8 cellular contexts compared by ENCODE assay signal in genomic region chr3:123027292-123028232, GRCh38. TPM values are rescaled to one million over a fixed set of nuclear protein-coding genes. Genes with fewer than 3 reads are reported as not detected.
DNase-seq lines count a peak whose midpoint lies in the region; FAIRE-seq and TF ChIP-seq lines count a peak whose summit lies in the region.

A gene with protein sequence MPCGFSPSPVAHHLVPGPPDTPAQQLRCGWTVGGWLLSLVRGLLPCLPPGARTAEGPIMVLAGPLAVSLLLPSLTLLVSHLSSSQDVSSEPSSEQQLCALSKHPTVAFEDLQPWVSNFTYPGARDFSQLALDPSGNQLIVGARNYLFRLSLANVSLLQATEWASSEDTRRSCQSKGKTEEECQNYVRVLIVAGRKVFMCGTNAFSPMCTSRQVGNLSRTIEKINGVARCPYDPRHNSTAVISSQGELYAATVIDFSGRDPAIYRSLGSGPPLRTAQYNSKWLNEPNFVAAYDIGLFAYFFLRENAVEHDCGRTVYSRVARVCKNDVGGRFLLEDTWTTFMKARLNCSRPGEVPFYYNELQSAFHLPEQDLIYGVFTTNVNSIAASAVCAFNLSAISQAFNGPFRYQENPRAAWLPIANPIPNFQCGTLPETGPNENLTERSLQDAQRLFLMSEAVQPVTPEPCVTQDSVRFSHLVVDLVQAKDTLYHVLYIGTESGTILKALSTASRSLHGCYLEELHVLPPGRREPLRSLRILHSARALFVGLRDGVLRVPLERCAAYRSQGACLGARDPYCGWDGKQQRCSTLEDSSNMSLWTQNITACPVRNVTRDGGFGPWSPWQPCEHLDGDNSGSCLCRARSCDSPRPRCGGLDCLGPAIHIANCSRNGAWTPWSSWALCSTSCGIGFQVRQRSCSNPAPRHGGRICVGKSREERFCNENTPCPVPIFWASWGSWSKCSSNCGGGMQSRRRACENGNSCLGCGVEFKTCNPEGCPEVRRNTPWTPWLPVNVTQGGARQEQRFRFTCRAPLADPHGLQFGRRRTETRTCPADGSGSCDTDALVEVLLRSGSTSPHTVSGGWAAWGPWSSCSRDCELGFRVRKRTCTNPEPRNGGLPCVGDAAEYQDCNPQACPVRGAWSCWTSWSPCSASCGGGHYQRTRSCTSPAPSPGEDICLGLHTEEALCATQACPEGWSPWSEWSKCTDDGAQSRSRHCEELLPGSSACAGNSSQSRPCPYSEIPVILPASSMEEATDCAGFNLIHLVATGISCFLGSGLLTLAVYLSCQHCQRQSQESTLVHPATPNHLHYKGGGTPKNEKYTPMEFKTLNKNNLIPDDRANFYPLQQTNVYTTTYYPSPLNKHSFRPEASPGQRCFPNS (minus strand): TSS chr3:123027763. CDS start chr3:122961263, 66,500 bp downstream.

- intact Hi-C loops in PC-9 (cut with micrococcal nuclease; ENCODE audit: unreplicated experiment) (loop anchor here (1.0 to 10.0 kb wide), 9 partner anchors 84 to 1480 kb away; partner anchors contain the start of genes PARP14 and POLQ), kidney (cut with DNase I) (loop anchor here (5.0 kb wide), 1 partner anchor 85 kb away; no protein-coding TSS in a partner anchor)

- H3K4me1 ChIP-seq in PC-9 (replicated peaks; ENCODE audit: insufficient read depth) (peaks cover 4% of the 10 kb centered on the region), kidney (ENCODE audit: control insufficient read depth in 1 of 2, insufficient read depth in 1 of 2, low read depth in 1 of 2, low read length in 2 of 2) (peaks cover 6 to 16% of the 10 kb centered on the region in 2 donors)

- TF ChIP-seq CTCF in AG04450 (IDR thresholded peaks at IDR 0.05; ENCODE audit: low read depth, low read length) = peak; percentile 4; the same call in 1 of the 2 replicates
- no peak for TF ChIP-seq CTCF in PC-9 (conservative IDR thresholded peaks at IDR 0.05)
- peak; percentile 56 for TF ChIP-seq CTCF in bronchial epithelial cell (IDR thresholded peaks at IDR 0.05; ENCODE audit: insufficient read depth, low read length, severe bottlenecking)
- TF ChIP-seq CTCF in kidney (IDR thresholded peaks at IDR 0.05; ENCODE audit: borderline replicate concordance, extremely low read depth, insufficient read depth) = no peak

- H3K27ac ChIP-seq in AG04450 (ENCODE audit: low read depth, low read length) (no peak within 1 kb of the TSS), PC-9 (no peak within 1 kb of the TSS), kidney (ENCODE audit: low read depth in 2 of 2, low read length in 2 of 2) (no peak within 1 kb of the TSS)

- H3K4me2 ChIP-seq in PC-9 = peak within 1 kb of the TSS; percentile 71

- FAIRE-seq in GM12891 (lab: Jason Lieb, UNC) = peak; percentile 76
- no peak for FAIRE-seq in bronchial epithelial cell (lab: Jason Lieb, UNC)
- FAIRE-seq in kidney (lab: Jason Lieb, UNC) = no peak

- no peaks in the 10 kb centered on the region for H3F3A ChIP-seq in PC-9 (ENCODE audit: insufficient read depth, low read depth)

- H3K79me2 ChIP-seq in PC-9 (ENCODE audit: low read depth) = no peaks in the 10 kb centered on the region

- no peak for TF ChIP-seq POLR2A in GM12891 (IDR thresholded peaks at IDR 0.05; ENCODE audit: low read depth, low read length)

- H4K20me1 ChIP-seq in PC-9 (ENCODE audit: insufficient read depth) = no peaks in the 10 kb centered on the region

- H3K4me3 ChIP-seq in AG04450 (ENCODE audit: low read depth, low read length) (peak within 1 kb of the TSS; percentile 44), PC-9 (peak within 1 kb of the TSS; percentile 58), bronchial epithelial cell (ENCODE audit: low read depth, low read length) (peak within 1 kb of the TSS; percentile 32), kidney (ENCODE audit: low read length in 2 of 2) (peak within 1 kb of the TSS; percentile 57 to 73)

- H3K9ac ChIP-seq in kidney (ENCODE audit: low read length in 2 of 2) = peak within 1 kb of the TSS in 1 of 2 donors; percentile 47

- POLR2A ChIA-PET in AG04450 (lab: Yijun Ruan, JAX) (no interaction called here), PC-9 (lab: Charles Lee; ENCODE audit: unreplicated experiment) (no interaction called here)

- H2AFZ ChIP-seq in PC-9 = peak within 1 kb of the TSS; percentile 14; the same call in 1 of the 2 replicates

- DNase-seq in AG04450 (ENCODE audit: low read depth, low spot score) = no peak
- peak; percentile 54 for DNase-seq in GM12891 (ENCODE audit: insufficient read length, low spot score)
- peak in 1 of 2 experiments; percentile 19 for DNase-seq in PC-9
- DNase-seq in bronchial epithelial cell (ENCODE audit: low read depth) = no peak
- peak; percentile 82 for DNase-seq in kidney
- DNase-seq in stimulated activated CD4-positive, alpha-beta T cell treated with anti-CD3 and anti-CD28 coated beads, Interleukin-4, amount 100 ng/mL, for 1 hour = peak; percentile 32
- no peak for DNase-seq in DMS153 treated with DMSO at 0.1 percent for 48 hours (lab: John Stamatoyannopoulos, UW; ENCODE audit: unreplicated experiment)
- DNase-seq in dedifferentiated amniotic fluid mesenchymal stem cell (ENCODE audit: extremely low spot score) = no peak

- H3K36me3 ChIP-seq in PC-9 (ENCODE audit: low read depth) (no peaks in the 10 kb centered on the region), bronchial epithelial cell (ENCODE audit: control insufficient read depth, insufficient read depth, low read length) (no peaks in the 10 kb centered on the region), kidney (ENCODE audit: control insufficient read depth in 1 of 2, insufficient read depth in 2 of 2, low read length in 2 of 2) (no peaks in the 10 kb centered on the region)

- H3K9me2 ChIP-seq in PC-9 (ENCODE audit: insufficient read depth) = no peaks in the 10 kb centered on the region

- CTCF ChIA-PET in AG04450 (lab: Charles Lee) = interaction anchor here (0.6 to 4.1 kb wide), 12 partner anchors 10 to 1481 kb away, joined by 3 to 51 read pairs (median 3); no protein-coding TSS in a partner anchor
- CTCF ChIA-PET in PC-9 (lab: Charles Lee) = interaction anchor here (0.6 to 2.0 kb wide), 8 partner anchors 13 to 273 kb away, joined by 3 to 14 read pairs (median 3); partner anchors contain the start of gene HSPBAP1

- H3K27me3 ChIP-seq in AG04450 (ENCODE audit: control insufficient read depth, insufficient read depth, low read length) (peaks cover 84% of the 10 kb centered on the region), PC-9 (ENCODE audit: insufficient read depth, low read depth) (peaks cover 63% of the 10 kb centered on the region), bronchial epithelial cell (ENCODE audit: control insufficient read depth, insufficient read depth, low read length) (peaks cover 37% of the 10 kb centered on the region)

- H3K9me3 ChIP-seq in AG04450 (ENCODE audit: control insufficient read depth, insufficient read depth, low read length) = no peaks in the 10 kb centered on the region; the same call in 1 of the 2 replicates
- H3K9me3 ChIP-seq in PC-9 (ENCODE audit: insufficient read depth, low read depth) = no peaks in the 10 kb centered on the region
- no peaks in the 10 kb centered on the region for H3K9me3 ChIP-seq in kidney (ENCODE audit: control insufficient read depth in 1 of 2, low read length in 2 of 2)

- BruUV-seq in PC-9 (replicated peaks; lab: Mats Ljungman, UMichigan) = no TSS peak

TF ChIP-seq in GM12891, 5 proteins besides CTCF, POLR2A, EP300 and RAD21:
- TF ChIP-seq TAF1 (IDR thresholded peaks at IDR 0.05; ENCODE audit: low read depth, low read length) (no peak), SPI1 (IDR thresholded peaks at IDR 0.05; ENCODE audit: low read depth, low read length) (no peak)

RNA-seq across cellular contexts. Expression of the gene that starts here (rescaled TPM):
- not detected in 2 replicates for polyA plus RNA-seq in AG04450 (2011; rRNA removed)
- polyA minus RNA-seq in AG04450 (2011; rRNA and poly(A)+ RNA removed) = not detected in 2 replicates
- 0.09 TPM for polyA plus RNA-seq in GM12891 (2012; ENCODE audit: low read depth, missing spikeins)
- not detected in 2 replicates for total RNA-seq in PC-9 (2021)
- total RNA-seq in bronchial epithelial cell = under 0.01 and 0.38 TPM in 2 replicates
- total RNA-seq in kidney = 8.4 TPM
- 6.6 TPM for polyA plus RNA-seq in kidney (ENCODE audit: insufficient read depth, low read depth, low replicate concordance)

Comparison
In these comparisons a context has a peak if more than half of its experiments do, and no peak if none do; other contexts are left out.
1. DNase-seq: peak in GM12891 (single experiment), kidney (single experiment) and stimulated activated CD4-positive, alpha-beta T cell treated with anti-CD3 and anti-CD28 coated beads, Interleukin-4, amount 100 ng/mL, for 1 hour (single experiment); none in AG04450 (single experiment), bronchial epithelial cell (single experiment), DMS153 treated with DMSO at 0.1 percent for 48 hours (single experiment) and dedifferentiated amniotic fluid mesenchymal stem cell (single experiment).
2. CTCF ChIP-seq: peak in AG04450 (single experiment) and bronchial epithelial cell (single experiment); none in PC-9 (single experiment) and kidney (single experiment).
3. Peak in every context shown above with its lines, with median percentiles within 50 percentile points of each other: H3K4me3 ChIP-seq.